Comparison of ENCODE assay signal across 8 cellular contexts in genomic region chr17:76716146-76716833, GRCh38. TPM values are rescaled to one million over a fixed set of nuclear protein-coding genes. Genes with fewer than 3 reads are reported as not detected.
DNase-seq lines count a peak whose midpoint lies in the region; ATAC-seq and TF ChIP-seq lines count a peak whose summit lies in the region.

No MANE protein-coding gene starts in this region.

- peaks cover 52% of the 10 kb centered on the region for H3K36me3 ChIP-seq in cardiac muscle cell

- DNase-seq in AG10803 (ENCODE audit: low read depth) (peak; percentile 100), NB4 (ENCODE audit: low read depth) (peak; percentile 93), cardiac muscle cell (ENCODE audit: low read depth in 1 of 2, low spot score in 1 of 2) (peak in 1 of 2 donors; percentile 100), NCI-H2227 treated with DMSO at 0.1 percent for 48 hours (lab: John Stamatoyannopoulos, UW) (no peak), putamen (ENCODE audit: low spot score) (no peak)
- peak; percentile 56 to 59 for DNase-seq in stimulated activated CD8-positive, alpha-beta memory T cell treated with anti-CD3 and anti-CD28 coated beads, Interleukin-2, amount 100 ng/mL, for 1 hour (ENCODE audit: low read depth in 2 of 2)

- peak overlapping the region; percentile 45 for H3K4me3 ChIP-seq in AG10803 (ENCODE audit: low read length)
- H3K4me3 ChIP-seq in NB4 (ENCODE audit: low read depth, low read length): no peak overlapping the region
- no peak overlapping the region for H3K4me3 ChIP-seq in cardiac muscle cell

- H3K4me1 Mint-ChIP-seq in activated T-helper 17 cell treated with anti-CD3 and anti-CD28 coated beads, Interleukin-2, amount 50 U/mL, for 72 hours: peaks cover 27% of the 10 kb centered on the region

- no peaks in the 10 kb centered on the region for H3K27me3 ChIP-seq in cardiac muscle cell

- peak; percentile 21 for TF ChIP-seq POLR2A in NB4 (IDR thresholded peaks at IDR 0.05; ENCODE audit: extremely low read depth, insufficient read length)

- H3K4me3 Mint-ChIP-seq in activated T-helper 17 cell treated with anti-CD3 and anti-CD28 coated beads, Interleukin-2, amount 50 U/mL, for 72 hours: peak overlapping the region; percentile 67

- peak overlapping the region; percentile 76 for H3K27ac ChIP-seq in cardiac muscle cell

- peaks cover 19% of the 10 kb centered on the region for H3K4me1 ChIP-seq in cardiac muscle cell (ENCODE audit: low read depth)

- TF ChIP-seq CTCF in AG10803 (conservative IDR thresholded peaks at IDR 0.05; ENCODE audit: low read length) (no peak), NB4 (IDR thresholded peaks at IDR 0.05; ENCODE audit: low read depth, low read length) (no peak), cardiac muscle cell (IDR thresholded peaks at IDR 0.05; ENCODE audit: low read depth, low read length) (no peak)

- peaks cover 94% of the 10 kb centered on the region for H3K36me3 Mint-ChIP-seq in activated T-helper 17 cell treated with anti-CD3 and anti-CD28 coated beads, Interleukin-2, amount 50 U/mL, for 72 hours (ENCODE audit: low read depth)

- H3K27ac Mint-ChIP-seq in activated T-helper 17 cell treated with anti-CD3 and anti-CD28 coated beads, Interleukin-2, amount 50 U/mL, for 72 hours: peak overlapping the region; percentile 84

- no peaks in the 10 kb centered on the region for H3K27me3 Mint-ChIP-seq in activated T-helper 17 cell treated with anti-CD3 and anti-CD28 coated beads, Interleukin-2, amount 50 U/mL, for 72 hours

- peak; percentile 94 for ATAC-seq in activated T-helper 17 cell treated with anti-CD3 and anti-CD28 coated beads, Interleukin-2, amount 50 U/mL, for 72 hours (replicated peaks)
- ATAC-seq in GM18519 (IDR thresholded peaks at IDR 0.05; ENCODE audit: low FRiP score, unreplicated experiment): no peak

- no peaks in the 10 kb centered on the region for H3K9me3 ChIP-seq in cardiac muscle cell (ENCODE audit: low read depth)

- H3K9me3 Mint-ChIP-seq in activated T-helper 17 cell treated with anti-CD3 and anti-CD28 coated beads, Interleukin-2, amount 50 U/mL, for 72 hours: no peaks in the 10 kb centered on the region

RNA-seq across cellular contexts. Expression of gene MXRA7, which starts 5.5 kb away (rescaled TPM):
- total RNA-seq in activated T-helper 17 cell treated with anti-CD3 and anti-CD28 coated beads, Interleukin-2, amount 50 U/mL, for 72 hours: 1 to 10 TPM; 7.3 to 7.4 TPM
- 101 and 123 TPM in 2 replicates for total RNA-seq in cardiac muscle cell
- polyA plus RNA-seq in cardiac muscle cell: 164 and 178 TPM in 2 replicates

RNA-seq across cellular contexts. Expression of gene JMJD6, which starts 10.1 kb away (rescaled TPM):
- total RNA-seq in activated T-helper 17 cell treated with anti-CD3 and anti-CD28 coated beads, Interleukin-2, amount 50 U/mL, for 72 hours: 100 to 1,000 TPM in 1 of 2 donors, 10 to 100 TPM in 1; 99.1 to 144 TPM
- total RNA-seq in cardiac muscle cell: 23.5 and 25.1 TPM in 2 replicates
- 25.3 and 33.6 TPM in 2 replicates for polyA plus RNA-seq in cardiac muscle cell

RNA-seq across cellular contexts. Expression of gene METTL23, which starts 10.3 kb away (rescaled TPM):
- 10 to 100 TPM; 31.6 to 35.7 TPM for total RNA-seq in activated T-helper 17 cell treated with anti-CD3 and anti-CD28 coated beads, Interleukin-2, amount 50 U/mL, for 72 hours
- total RNA-seq in cardiac muscle cell: 47.6 and 62.0 TPM in 2 replicates
- 77.9 and 83.0 TPM in 2 replicates for polyA plus RNA-seq in cardiac muscle cell

RNA-seq across cellular contexts. Expression of gene SRSF2, which starts 20.8 kb away (rescaled TPM):
- total RNA-seq in activated T-helper 17 cell treated with anti-CD3 and anti-CD28 coated beads, Interleukin-2, amount 50 U/mL, for 72 hours: 100 to 1,000 TPM; 254 to 438 TPM
- 398 and 520 TPM in 2 replicates for total RNA-seq in cardiac muscle cell
- 217 and 265 TPM in 2 replicates for polyA plus RNA-seq in cardiac muscle cell

RNA-seq across cellular contexts. Expression of gene MFSD11, which starts 21.6 kb away (rescaled TPM):
- total RNA-seq in activated T-helper 17 cell treated with anti-CD3 and anti-CD28 coated beads, Interleukin-2, amount 50 U/mL, for 72 hours: 10 to 100 TPM; 20.9 to 28.6 TPM
- 45.8 and 69.2 TPM in 2 replicates for total RNA-seq in cardiac muscle cell
- polyA plus RNA-seq in cardiac muscle cell: 55.6 and 68.1 TPM in 2 replicates

Comparison
In these comparisons a context has a peak if more than half of its experiments do, and no peak if none do; other contexts are left out.
1. DNase-seq: peak in AG10803 (single experiment), NB4 (single experiment) and stimulated activated CD8-positive, alpha-beta memory T cell treated with anti-CD3 and anti-CD28 coated beads, Interleukin-2, amount 100 ng/mL, for 1 hour (2 of 2); none in NCI-H2227 treated with DMSO at 0.1 percent for 48 hours (single experiment) and putamen (single experiment).
2. RNA of gene MXRA7, which starts 5.5 kb away (total RNA-seq): 101 to 123 TPM in cardiac muscle cell; 7.3 to 7.4 TPM in activated T-helper 17 cell treated with anti-CD3 and anti-CD28 coated beads, Interleukin-2, amount 50 U/mL, for 72 hours; every median in the first group is over 10 times any median in the second.